In the genomic region with DNA sequence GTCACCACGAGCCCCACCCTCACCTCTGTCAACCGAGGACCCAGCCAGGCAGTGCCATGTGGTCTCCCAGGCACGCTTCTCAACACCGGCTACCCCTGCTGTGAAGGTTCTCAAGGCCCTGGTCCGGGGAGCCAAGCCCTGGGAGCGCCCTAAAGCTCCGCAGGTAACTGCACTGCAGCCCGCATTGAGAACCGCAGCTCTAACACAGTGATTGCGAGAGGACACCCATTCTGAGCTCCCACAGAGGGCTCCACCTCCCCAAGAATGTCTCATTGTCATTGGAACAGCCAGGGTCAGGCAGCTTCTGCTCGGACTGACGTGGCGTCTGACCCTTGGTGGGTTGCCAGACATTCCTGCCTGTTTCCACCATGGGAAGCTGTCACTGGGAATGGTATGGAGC, we compare ENCODE assay signal across 16 cellular contexts.
"Had no signal": no experiment of that assay in that cellular context is flagged by ENCODE, and none has a peak within 500 bp of the region (broad histone marks: within the 10 kb centered on the region; RNA-seq: fewer than 3 reads in every experiment).

No MANE protein-coding gene starts in this region.

- H3K9me3 ChIP-seq: neutrophil had no signal

- H2AFZ ChIP-seq: hepatocyte had no signal

- DNase-seq: activated CD4-positive, alpha-beta memory T cell treated with anti-CD3 and anti-CD28 coated beads, Interleukin-2, amount 10 ng/mL, durations not matched to agents 7 days and 5 days; activated naive CD8-positive, alpha-beta T cell treated with anti-CD3 and anti-CD28 coated beads, Interleukin-2, amount 10 ng/mL, durations not matched to agents 7 days and 5 days; activated T-cell treated with anti-CD3 and anti-CD28 coated beads, Interleukin-2, amount 50 U/mL, for 48 hours; aorta; effector CD4-positive, alpha-beta T cell; kidney; midbrain; naive B cell; right cardiac atrium; stimulated activated CD4-positive, alpha-beta T cell treated with anti-CD3 and anti-CD28 coated beads, Interleukin-2, amount 100 ng/mL, for 24 hours; stimulated activated naive CD4-positive, alpha-beta T cell; SW 1271 had no signal

- H3K79me2 ChIP-seq: hepatocyte had no signal

- H3K27ac Mint-ChIP-seq: activated CD4-positive, alpha-beta memory T cell treated with anti-CD3 and anti-CD28 coated beads, Interleukin-2, amount 10 ng/mL, durations not matched to agents 7 days and 5 days; activated naive CD8-positive, alpha-beta T cell treated with anti-CD3 and anti-CD28 coated beads, Interleukin-2, amount 10 ng/mL, durations not matched to agents 7 days and 5 days; naive B cell; type B pancreatic cell had no signal

- H3K9me3 Mint-ChIP-seq: activated CD4-positive, alpha-beta memory T cell treated with anti-CD3 and anti-CD28 coated beads, Interleukin-2, amount 10 ng/mL, durations not matched to agents 7 days and 5 days; activated naive CD8-positive, alpha-beta T cell treated with anti-CD3 and anti-CD28 coated beads, Interleukin-2, amount 10 ng/mL, durations not matched to agents 7 days and 5 days; naive B cell; type B pancreatic cell had no signal

- H3K4me1 Mint-ChIP-seq: activated CD4-positive, alpha-beta memory T cell treated with anti-CD3 and anti-CD28 coated beads, Interleukin-2, amount 10 ng/mL, durations not matched to agents 7 days and 5 days; activated naive CD8-positive, alpha-beta T cell treated with anti-CD3 and anti-CD28 coated beads, Interleukin-2, amount 10 ng/mL, durations not matched to agents 7 days and 5 days had no signal

- H3K4me3 ChIP-seq: hepatocyte had no signal

- H3K4me2 ChIP-seq: hepatocyte had no signal

- H3K4me3 Mint-ChIP-seq: activated CD4-positive, alpha-beta memory T cell treated with anti-CD3 and anti-CD28 coated beads, Interleukin-2, amount 10 ng/mL, durations not matched to agents 7 days and 5 days; activated naive CD8-positive, alpha-beta T cell treated with anti-CD3 and anti-CD28 coated beads, Interleukin-2, amount 10 ng/mL, durations not matched to agents 7 days and 5 days; naive B cell; type B pancreatic cell had no signal

- H3K27me3 ChIP-seq: hepatocyte, neutrophil had no signal

- H3K27me3 Mint-ChIP-seq: activated CD4-positive, alpha-beta memory T cell treated with anti-CD3 and anti-CD28 coated beads, Interleukin-2, amount 10 ng/mL, durations not matched to agents 7 days and 5 days; activated naive CD8-positive, alpha-beta T cell treated with anti-CD3 and anti-CD28 coated beads, Interleukin-2, amount 10 ng/mL, durations not matched to agents 7 days and 5 days; naive B cell had no signal

- H3K27ac ChIP-seq: epithelial cell of prostate, hepatocyte, neutrophil had no signal
